Comparison of ENCODE assay signal across 28 cellular contexts in the genomic region with DNA sequence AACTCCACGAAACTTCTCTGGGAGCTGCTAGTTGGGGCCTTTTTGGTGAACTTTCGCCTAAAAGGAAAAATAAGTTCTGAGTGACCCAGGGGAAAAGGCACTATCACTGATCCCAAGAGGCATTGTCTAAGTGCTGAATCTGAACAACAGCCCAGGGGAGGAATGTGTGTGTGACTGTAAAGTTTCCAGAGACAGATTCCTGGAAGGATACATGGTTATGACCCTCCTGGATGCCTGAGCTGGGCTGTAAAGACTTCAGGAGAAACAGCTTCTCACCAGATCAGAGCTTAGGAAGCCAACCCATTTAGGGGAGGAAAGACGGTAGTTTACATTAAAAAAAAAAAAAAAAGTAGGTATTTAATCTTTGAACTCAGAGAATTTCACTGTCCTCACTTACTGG. TPM values are rescaled to one million over a fixed set of nuclear protein-coding genes. Genes with fewer than 3 reads are reported as not detected.
"Had no signal": no experiment of that assay in that cellular context is flagged by ENCODE, and none has a peak within 500 bp of the region (broad histone marks: within the 10 kb centered on the region; RNA-seq: fewer than 3 reads in every experiment).

No MANE protein-coding gene starts in this region.

- DNase-seq: activated CD4-positive, alpha-beta T cell treated with anti-CD3 and anti-CD28 coated beads for 1 hour; activated CD4-positive, alpha-beta T cell treated with anti-CD3 and anti-CD28 coated beads, Interleukin-2, amount 50 U/mL, for 4 hours; activated CD8-positive, alpha-beta memory T cell treated with anti-CD3 and anti-CD28 coated beads, Interleukin-2, amount 50 U/mL, for 48 hours; activated naive CD4-positive, alpha-beta T cell; activated naive CD8-positive, alpha-beta T cell treated with anti-CD3 and anti-CD28 coated beads, Interleukin-2, amount 10 ng/mL, durations not matched to agents 7 days and 5 days; activated T-cell treated with anti-CD3 and anti-CD28 coated beads, Interleukin-2, amount 50 U/mL, for 4 hours; amniotic stem cell; cerebellar nuclear complex; foreskin keratinocyte; glutamatergic neuron; hypothalamus; mesenchymal stem cell; naive B cell; retina; stimulated activated CD4-positive, alpha-beta T cell treated with anti-CD3 and anti-CD28 coated beads, Interleukin-2, amount 100 ng/mL, for 48 hours; stimulated activated CD8-positive, alpha-beta memory T cell treated with anti-CD3 and anti-CD28 coated beads, Interleukin-4, amount 100 ng/mL, for 48 hours; stimulated activated naive CD4-positive, alpha-beta T cell; T-helper 9 cell; testis; upper lobe of left lung had no signal

- H3K9me3 ChIP-seq: testis, upper lobe of left lung had no signal

- H3K27ac ChIP-seq: coronary artery, foreskin keratinocyte, testis, upper lobe of left lung had no signal

- H3K4me3 ChIP-seq: coronary artery, testis, upper lobe of left lung had no signal

- ATAC-seq: activated T-cell treated with anti-CD3 and anti-CD28 coated beads, Interleukin-2, amount 50 U/mL, for 4 hours; foreskin keratinocyte had no signal

- H3K4me1 ChIP-seq: foreskin keratinocyte, testis, upper lobe of left lung had no signal

- H3K27me3 ChIP-seq: foreskin keratinocyte, testis, upper lobe of left lung had no signal

RNA-seq across cellular contexts. Expression of a gene that starts 20.2 kb away (rescaled TPM):
- total RNA-seq: activated CD8-positive, alpha-beta memory T cell treated with anti-CD3 and anti-CD28 coated beads for 36 hours; activated naive CD8-positive, alpha-beta T cell treated with anti-CD3 and anti-CD28 coated beads, Interleukin-2, amount 10 ng/mL, durations not matched to agents 7 days and 5 days; activated T-cell treated with anti-CD3 and anti-CD28 coated beads, Interleukin-2, amount 50 U/mL, for 4 hours; activated T-helper 2 cell treated with anti-CD3 and anti-CD28 coated beads, Interferon-gamma antibody, Interleukin-2, Interleukin-4, amounts not matched to agents 10 μg/mL and 5 μg/mL and 100 μg/mL, durations not matched to agents 14 hours and 24 hours and 36 hours; bronchial epithelial cell; fibroblast of lung; foreskin keratinocyte; mononuclear cell; neural crest cell; T-helper 1 cell treated with Interleukin-12 subunit alpha and Interleukin-12 subunit beta and Interleukin-4 antibody, amounts not matched to agents 30 ng/mL and 1 ng/mL, for 36 hours had no signal

RNA-seq across cellular contexts. Expression of a gene that starts 37.8 kb away (rescaled TPM):
- total RNA-seq: mononuclear cell had no signal

RNA-seq across cellular contexts. Expression of a gene that starts 47.5 kb away (rescaled TPM):
- total RNA-seq: activated CD8-positive, alpha-beta memory T cell treated with anti-CD3 and anti-CD28 coated beads for 36 hours; activated naive CD8-positive, alpha-beta T cell treated with anti-CD3 and anti-CD28 coated beads, Interleukin-2, amount 10 ng/mL, durations not matched to agents 7 days and 5 days; activated T-cell treated with anti-CD3 and anti-CD28 coated beads, Interleukin-2, amount 50 U/mL, for 4 hours; bronchial epithelial cell; neural crest cell; T-helper 1 cell treated with Interleukin-12 subunit alpha and Interleukin-12 subunit beta and Interleukin-4 antibody, amounts not matched to agents 30 ng/mL and 1 ng/mL, for 36 hours; upper lobe of left lung had no signal
